14 cellular contexts compared by ENCODE assay signal in genomic region chr9:131854906-131855504, GRCh38.
DNase-seq lines count a peak whose midpoint lies in the region; TF ChIP-seq lines count a peak whose summit lies in the region.
"Had no signal": no experiment of that assay in that cellular context is flagged by ENCODE, and none has a peak within 500 bp of the region (broad histone marks: within the 10 kb centered on the region; RNA-seq: fewer than 3 reads in every experiment).

No MANE protein-coding gene starts in this region.

- DNase-seq in EL (peak; percentile 25), NCI-H2107 treated with DMSO at 0.1 percent for 48 hours (lab: John Stamatoyannopoulos, UW; ENCODE audit: unreplicated experiment) (peak; percentile 23), choroid plexus epithelial cell (ENCODE audit: low read depth) (peak; percentile 60), hepatic stellate cell (ENCODE audit: low spot score) (no peak), GM13977 (ENCODE audit: low spot score) (no peak)
- DNase-seq in activated naive CD8-positive, alpha-beta T cell treated with anti-CD3 and anti-CD28 coated beads for 36 hours = no peak
- DNase-seq: CD8-positive, alpha-beta memory T cell; effector CD4-positive, alpha-beta T cell; HCEC 1CT; left cardiac atrium; natural killer cell; NCI-H510A had no signal

- H3K4me2 ChIP-seq in neural cell (ENCODE audit: low read length) = no peak overlapping the region

- no peak overlapping the region for H3K9ac ChIP-seq in neural cell (ENCODE audit: low read length)

- in situ Hi-C loops in GM13977 (cut with MboI; ENCODE audit: low pct_unique_long_range_greater_than_20kb, low sequenced_read_pairs, unreplicated experiment) = no loop called here

- no peaks in the 10 kb centered on the region for H3K9me2 ChIP-seq in neural cell (ENCODE audit: insufficient read depth, low read length)

- no peaks in the 10 kb centered on the region for H3K79me2 ChIP-seq in neural cell (replicated peaks; ENCODE audit: insufficient read depth, low read length)

- H3F3A ChIP-seq in neural cell (ENCODE audit: insufficient read depth, low read length, poor library complexity, severe bottlenecking) = no peaks in the 10 kb centered on the region

- no peaks in the 10 kb centered on the region for H3K9me3 Mint-ChIP-seq in activated naive CD8-positive, alpha-beta T cell treated with anti-CD3 and anti-CD28 coated beads for 36 hours
- H3K9me3 Mint-ChIP-seq: CD8-positive, alpha-beta memory T cell; natural killer cell; stimulated activated naive CD8-positive, alpha-beta T cell treated with anti-CD3 and anti-CD28 coated beads, Interleukin-15, Interleukin-2, amounts not matched to agents 100 ng/mL and 50 ng/mL, for 24 hours had no signal

- H3K27me3 Mint-ChIP-seq in activated naive CD8-positive, alpha-beta T cell treated with anti-CD3 and anti-CD28 coated beads for 36 hours = no peaks in the 10 kb centered on the region
- H3K27me3 Mint-ChIP-seq: CD8-positive, alpha-beta memory T cell; stimulated activated naive CD8-positive, alpha-beta T cell treated with anti-CD3 and anti-CD28 coated beads, Interleukin-15, Interleukin-2, amounts not matched to agents 100 ng/mL and 50 ng/mL, for 24 hours had no signal

- no peak overlapping the region for H2AFZ ChIP-seq in neural cell (ENCODE audit: low read depth, low read length)

- no peaks in the 10 kb centered on the region for H3K36me3 Mint-ChIP-seq in activated naive CD8-positive, alpha-beta T cell treated with anti-CD3 and anti-CD28 coated beads for 36 hours
- H3K36me3 Mint-ChIP-seq: natural killer cell had no signal

- TF ChIP-seq EP300 in neural cell (conservative IDR thresholded peaks at IDR 0.05; ENCODE audit: poor library complexity, severe bottlenecking) = no peak

- TF ChIP-seq RAD21 in neural cell (conservative IDR thresholded peaks at IDR 0.05) = no peak

- no peaks in the 10 kb centered on the region for H3K9me3 ChIP-seq in neural cell (ENCODE audit: low read length)

- TF ChIP-seq CTCF in choroid plexus epithelial cell (conservative IDR thresholded peaks at IDR 0.05; ENCODE audit: low read depth, low read length) (no peak), neural cell (IDR thresholded peaks at IDR 0.05; ENCODE audit: poor library complexity, severe bottlenecking) (peak; percentile 29), GM13977 (IDR thresholded peaks at IDR 0.05; ENCODE audit: extremely low read depth, insufficient read depth, missing control alignments) (no peak)

- no peaks in the 10 kb centered on the region for H3K36me3 ChIP-seq in neural cell (ENCODE audit: insufficient read depth, low read length)

- H3K4me3 Mint-ChIP-seq in activated naive CD8-positive, alpha-beta T cell treated with anti-CD3 and anti-CD28 coated beads for 36 hours = no peak overlapping the region
- H3K4me3 Mint-ChIP-seq: CD8-positive, alpha-beta memory T cell; natural killer cell; stimulated activated naive CD8-positive, alpha-beta T cell treated with anti-CD3 and anti-CD28 coated beads, Interleukin-15, Interleukin-2, amounts not matched to agents 100 ng/mL and 50 ng/mL, for 24 hours had no signal

- H3K27ac Mint-ChIP-seq in activated naive CD8-positive, alpha-beta T cell treated with anti-CD3 and anti-CD28 coated beads for 36 hours = no peak overlapping the region
- H3K27ac Mint-ChIP-seq: natural killer cell; stimulated activated naive CD8-positive, alpha-beta T cell treated with anti-CD3 and anti-CD28 coated beads, Interleukin-15, Interleukin-2, amounts not matched to agents 100 ng/mL and 50 ng/mL, for 24 hours had no signal

- H4K20me1 ChIP-seq in neural cell (ENCODE audit: insufficient read depth) = no peaks in the 10 kb centered on the region

- no peak overlapping the region for H3K27ac ChIP-seq in neural cell (ENCODE audit: low read length)

- no peaks in the 10 kb centered on the region for H3K4me1 Mint-ChIP-seq in activated naive CD8-positive, alpha-beta T cell treated with anti-CD3 and anti-CD28 coated beads for 36 hours
- H3K4me1 Mint-ChIP-seq: CD8-positive, alpha-beta memory T cell; natural killer cell had no signal

- no peaks in the 10 kb centered on the region for H3K27me3 ChIP-seq in neural cell (ENCODE audit: insufficient read depth, low read depth, low read length)

- H3K4me3 ChIP-seq in choroid plexus epithelial cell (ENCODE audit: low read depth, low read length) (peak overlapping the region; percentile 32), neural cell (ENCODE audit: low read length) (no peak overlapping the region)

TF ChIP-seq in neural cell, 6 proteins besides CTCF, POLR2A, EP300 and RAD21:
- TF ChIP-seq POLR2AphosphoS5 (IDR thresholded peaks at IDR 0.05) (no peak), TAF1 (IDR thresholded peaks at IDR 0.05; ENCODE audit: low read depth) (no peak), MXI1 (conservative IDR thresholded peaks at IDR 0.05; ENCODE audit: poor library complexity, severe bottlenecking) (no peak), SMC3 (conservative IDR thresholded peaks at IDR 0.05; ENCODE audit: poor library complexity) (no peak), EZH2 (IDR thresholded peaks at IDR 0.05; ENCODE audit: borderline replicate concordance, insufficient read depth, low read length, poor library complexity, severe bottlenecking) (no peak)

Comparison
In these comparisons a context has a peak if more than half of its experiments do, and no peak if none do; other contexts are left out.
1. DNase-seq: peak in EL (single experiment), NCI-H2107 treated with DMSO at 0.1 percent for 48 hours (single experiment) and choroid plexus epithelial cell (single experiment); none in hepatic stellate cell (single experiment), activated naive CD8-positive, alpha-beta T cell treated with anti-CD3 and anti-CD28 coated beads for 36 hours (single experiment) and GM13977 (single experiment).